1 cellular context compared by ENCODE assay signal in the genomic region with DNA sequence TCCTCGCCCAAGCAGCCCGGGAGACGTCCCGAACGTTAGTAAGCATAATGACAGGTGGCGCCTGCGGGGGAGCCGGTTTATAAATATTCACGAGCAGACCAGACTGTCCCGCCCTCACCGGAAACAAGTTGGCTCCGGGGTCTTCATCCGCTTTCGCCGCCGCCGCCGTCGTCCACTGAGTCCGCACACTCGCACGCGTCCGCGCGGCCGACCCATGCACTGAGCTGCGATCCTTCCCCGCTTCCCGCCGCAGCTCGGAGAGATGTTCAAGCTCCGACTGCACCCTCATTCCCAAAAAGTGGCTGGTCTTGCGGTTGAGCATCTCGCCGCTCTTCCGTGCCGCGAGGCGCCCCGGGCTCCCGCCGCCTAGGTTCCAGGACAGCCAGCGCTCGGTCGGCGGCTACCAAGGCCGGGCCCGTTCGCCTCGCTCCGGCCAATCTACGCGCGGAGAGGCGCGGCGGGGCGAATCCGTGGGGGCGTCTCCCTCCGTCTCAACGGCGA.
TF ChIP-seq lines count a peak whose summit lies in the region.

No MANE protein-coding gene starts in this region.

TF ChIP-seq in HepG2, 621 proteins besides CTCF, POLR2A, EP300 and RAD21 (continued from another document and continues in another):
- TF ChIP-seq, protein P1, sequence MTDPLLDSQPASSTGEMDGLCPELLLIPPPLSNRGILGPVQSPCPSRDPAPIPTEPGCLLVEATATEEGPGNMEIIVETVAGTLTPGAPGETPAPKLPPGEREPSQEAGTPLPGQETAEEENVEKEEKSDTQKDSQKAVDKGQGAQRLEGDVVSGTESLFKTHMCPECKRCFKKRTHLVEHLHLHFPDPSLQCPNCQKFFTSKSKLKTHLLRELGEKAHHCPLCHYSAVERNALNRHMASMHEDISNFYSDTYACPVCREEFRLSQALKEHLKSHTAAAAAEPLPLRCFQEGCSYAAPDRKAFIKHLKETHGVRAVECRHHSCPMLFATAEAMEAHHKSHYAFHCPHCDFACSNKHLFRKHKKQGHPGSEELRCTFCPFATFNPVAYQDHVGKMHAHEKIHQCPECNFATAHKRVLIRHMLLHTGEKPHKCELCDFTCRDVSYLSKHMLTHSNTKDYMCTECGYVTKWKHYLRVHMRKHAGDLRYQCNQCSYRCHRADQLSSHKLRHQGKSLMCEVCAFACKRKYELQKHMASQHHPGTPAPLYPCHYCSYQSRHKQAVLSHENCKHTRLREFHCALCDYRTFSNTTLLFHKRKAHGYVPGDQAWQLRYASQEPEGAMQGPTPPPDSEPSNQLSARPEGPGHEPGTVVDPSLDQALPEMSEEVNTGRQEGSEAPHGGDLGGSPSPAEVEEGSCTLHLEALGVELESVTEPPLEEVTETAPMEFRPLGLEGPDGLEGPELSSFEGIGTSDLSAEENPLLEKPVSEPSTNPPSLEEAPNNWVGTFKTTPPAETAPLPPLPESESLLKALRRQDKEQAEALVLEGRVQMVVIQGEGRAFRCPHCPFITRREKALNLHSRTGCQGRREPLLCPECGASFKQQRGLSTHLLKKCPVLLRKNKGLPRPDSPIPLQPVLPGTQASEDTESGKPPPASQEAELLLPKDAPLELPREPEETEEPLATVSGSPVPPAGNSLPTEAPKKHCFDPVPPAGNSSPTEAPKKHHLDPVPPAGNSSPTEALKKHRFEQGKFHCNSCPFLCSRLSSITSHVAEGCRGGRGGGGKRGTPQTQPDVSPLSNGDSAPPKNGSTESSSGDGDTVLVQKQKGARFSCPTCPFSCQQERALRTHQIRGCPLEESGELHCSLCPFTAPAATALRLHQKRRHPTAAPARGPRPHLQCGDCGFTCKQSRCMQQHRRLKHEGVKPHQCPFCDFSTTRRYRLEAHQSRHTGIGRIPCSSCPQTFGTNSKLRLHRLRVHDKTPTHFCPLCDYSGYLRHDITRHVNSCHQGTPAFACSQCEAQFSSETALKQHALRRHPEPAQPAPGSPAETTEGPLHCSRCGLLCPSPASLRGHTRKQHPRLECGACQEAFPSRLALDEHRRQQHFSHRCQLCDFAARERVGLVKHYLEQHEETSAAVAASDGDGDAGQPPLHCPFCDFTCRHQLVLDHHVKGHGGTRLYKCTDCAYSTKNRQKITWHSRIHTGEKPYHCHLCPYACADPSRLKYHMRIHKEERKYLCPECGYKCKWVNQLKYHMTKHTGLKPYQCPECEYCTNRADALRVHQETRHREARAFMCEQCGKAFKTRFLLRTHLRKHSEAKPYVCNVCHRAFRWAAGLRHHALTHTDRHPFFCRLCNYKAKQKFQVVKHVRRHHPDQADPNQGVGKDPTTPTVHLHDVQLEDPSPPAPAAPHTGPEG (CRISPR knock-in tag; IDR thresholded peaks at IDR 0.05): 0 out of 2 replicates have a peak, but pooled peaks have one; percentile 28
- TF ChIP-seq ZSCAN31 (CRISPR knock-in tag; IDR thresholded peaks at IDR 0.05; ENCODE audit: low read depth) (no peak; the same call in 1 of the 2 replicates), ZNF484 (CRISPR knock-in tag; IDR thresholded peaks at IDR 0.05; ENCODE audit: borderline replicate concordance, low read depth) (no peak), PITX1 (CRISPR knock-in tag; IDR thresholded peaks at IDR 0.05) (no peak; the same call in 1 of the 2 replicates), ZNF607 (CRISPR knock-in tag; IDR thresholded peaks at IDR 0.05; ENCODE audit: borderline replicate concordance) (peak; percentile 50; the same call in 1 of the 2 replicates), SIX4 (CRISPR knock-in tag; IDR thresholded peaks at IDR 0.05) (no peak), JARID2 (CRISPR knock-in tag; IDR thresholded peaks at IDR 0.05; ENCODE audit: insufficient replicate concordance) (peak; percentile 8), ZNF672 (CRISPR knock-in tag; IDR thresholded peaks at IDR 0.05) (peak; percentile 51; the same call in 1 of the 2 replicates), ZSCAN12 (CRISPR knock-in tag; IDR thresholded peaks at IDR 0.05) (0 out of 2 replicates have a peak, but pooled peaks have one; percentile 12), SMYD3 (CRISPR knock-in tag; IDR thresholded peaks at IDR 0.05) (peak; percentile 68; the same call in 1 of the 2 replicates), TCF12 (IDR thresholded peaks at IDR 0.05) (no peak), TCF12 (CRISPR knock-in tag; IDR thresholded peaks at IDR 0.05) (0 out of 2 replicates have a peak, but pooled peaks have one; percentile 25), HMG20B (CRISPR knock-in tag; conservative IDR thresholded peaks at IDR 0.05) (no peak), NFYB (CRISPR knock-in tag; IDR thresholded peaks at IDR 0.05) (no peak), IRX3 (CRISPR knock-in tag; IDR thresholded peaks at IDR 0.05; ENCODE audit: borderline replicate concordance, low read depth) (no peak)
- TF ChIP-seq, protein P2, sequence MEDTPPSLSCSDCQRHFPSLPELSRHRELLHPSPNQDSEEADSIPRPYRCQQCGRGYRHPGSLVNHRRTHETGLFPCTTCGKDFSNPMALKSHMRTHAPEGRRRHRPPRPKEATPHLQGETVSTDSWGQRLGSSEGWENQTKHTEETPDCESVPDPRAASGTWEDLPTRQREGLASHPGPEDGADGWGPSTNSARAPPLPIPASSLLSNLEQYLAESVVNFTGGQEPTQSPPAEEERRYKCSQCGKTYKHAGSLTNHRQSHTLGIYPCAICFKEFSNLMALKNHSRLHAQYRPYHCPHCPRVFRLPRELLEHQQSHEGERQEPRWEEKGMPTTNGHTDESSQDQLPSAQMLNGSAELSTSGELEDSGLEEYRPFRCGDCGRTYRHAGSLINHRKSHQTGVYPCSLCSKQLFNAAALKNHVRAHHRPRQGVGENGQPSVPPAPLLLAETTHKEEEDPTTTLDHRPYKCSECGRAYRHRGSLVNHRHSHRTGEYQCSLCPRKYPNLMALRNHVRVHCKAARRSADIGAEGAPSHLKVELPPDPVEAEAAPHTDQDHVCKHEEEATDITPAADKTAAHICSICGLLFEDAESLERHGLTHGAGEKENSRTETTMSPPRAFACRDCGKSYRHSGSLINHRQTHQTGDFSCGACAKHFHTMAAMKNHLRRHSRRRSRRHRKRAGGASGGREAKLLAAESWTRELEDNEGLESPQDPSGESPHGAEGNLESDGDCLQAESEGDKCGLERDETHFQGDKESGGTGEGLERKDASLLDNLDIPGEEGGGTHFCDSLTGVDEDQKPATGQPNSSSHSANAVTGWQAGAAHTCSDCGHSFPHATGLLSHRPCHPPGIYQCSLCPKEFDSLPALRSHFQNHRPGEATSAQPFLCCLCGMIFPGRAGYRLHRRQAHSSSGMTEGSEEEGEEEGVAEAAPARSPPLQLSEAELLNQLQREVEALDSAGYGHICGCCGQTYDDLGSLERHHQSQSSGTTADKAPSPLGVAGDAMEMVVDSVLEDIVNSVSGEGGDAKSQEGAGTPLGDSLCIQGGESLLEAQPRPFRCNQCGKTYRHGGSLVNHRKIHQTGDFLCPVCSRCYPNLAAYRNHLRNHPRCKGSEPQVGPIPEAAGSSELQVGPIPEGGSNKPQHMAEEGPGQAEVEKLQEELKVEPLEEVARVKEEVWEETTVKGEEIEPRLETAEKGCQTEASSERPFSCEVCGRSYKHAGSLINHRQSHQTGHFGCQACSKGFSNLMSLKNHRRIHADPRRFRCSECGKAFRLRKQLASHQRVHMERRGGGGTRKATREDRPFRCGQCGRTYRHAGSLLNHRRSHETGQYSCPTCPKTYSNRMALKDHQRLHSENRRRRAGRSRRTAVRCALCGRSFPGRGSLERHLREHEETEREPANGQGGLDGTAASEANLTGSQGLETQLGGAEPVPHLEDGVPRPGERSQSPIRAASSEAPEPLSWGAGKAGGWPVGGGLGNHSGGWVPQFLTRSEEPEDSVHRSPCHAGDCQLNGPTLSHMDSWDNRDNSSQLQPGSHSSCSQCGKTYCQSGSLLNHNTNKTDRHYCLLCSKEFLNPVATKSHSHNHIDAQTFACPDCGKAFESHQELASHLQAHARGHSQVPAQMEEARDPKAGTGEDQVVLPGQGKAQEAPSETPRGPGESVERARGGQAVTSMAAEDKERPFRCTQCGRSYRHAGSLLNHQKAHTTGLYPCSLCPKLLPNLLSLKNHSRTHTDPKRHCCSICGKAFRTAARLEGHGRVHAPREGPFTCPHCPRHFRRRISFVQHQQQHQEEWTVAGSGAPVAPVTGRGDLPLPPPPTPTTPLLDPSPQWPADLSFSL (CRISPR knock-in tag; IDR thresholded peaks at IDR 0.05): no peak
- TF ChIP-seq, protein P3, sequence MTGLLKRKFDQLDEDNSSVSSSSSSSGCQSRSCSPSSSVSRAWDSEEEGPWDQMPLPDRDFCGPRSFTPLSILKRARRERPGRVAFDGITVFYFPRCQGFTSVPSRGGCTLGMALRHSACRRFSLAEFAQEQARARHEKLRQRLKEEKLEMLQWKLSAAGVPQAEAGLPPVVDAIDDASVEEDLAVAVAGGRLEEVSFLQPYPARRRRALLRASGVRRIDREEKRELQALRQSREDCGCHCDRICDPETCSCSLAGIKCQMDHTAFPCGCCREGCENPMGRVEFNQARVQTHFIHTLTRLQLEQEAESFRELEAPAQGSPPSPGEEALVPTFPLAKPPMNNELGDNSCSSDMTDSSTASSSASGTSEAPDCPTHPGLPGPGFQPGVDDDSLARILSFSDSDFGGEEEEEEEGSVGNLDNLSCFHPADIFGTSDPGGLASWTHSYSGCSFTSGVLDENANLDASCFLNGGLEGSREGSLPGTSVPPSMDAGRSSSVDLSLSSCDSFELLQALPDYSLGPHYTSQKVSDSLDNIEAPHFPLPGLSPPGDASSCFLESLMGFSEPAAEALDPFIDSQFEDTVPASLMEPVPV (CRISPR knock-in tag; IDR thresholded peaks at IDR 0.05): peak; percentile 25; the same call in 1 of the 2 replicates
- TF ChIP-seq, protein P4, sequence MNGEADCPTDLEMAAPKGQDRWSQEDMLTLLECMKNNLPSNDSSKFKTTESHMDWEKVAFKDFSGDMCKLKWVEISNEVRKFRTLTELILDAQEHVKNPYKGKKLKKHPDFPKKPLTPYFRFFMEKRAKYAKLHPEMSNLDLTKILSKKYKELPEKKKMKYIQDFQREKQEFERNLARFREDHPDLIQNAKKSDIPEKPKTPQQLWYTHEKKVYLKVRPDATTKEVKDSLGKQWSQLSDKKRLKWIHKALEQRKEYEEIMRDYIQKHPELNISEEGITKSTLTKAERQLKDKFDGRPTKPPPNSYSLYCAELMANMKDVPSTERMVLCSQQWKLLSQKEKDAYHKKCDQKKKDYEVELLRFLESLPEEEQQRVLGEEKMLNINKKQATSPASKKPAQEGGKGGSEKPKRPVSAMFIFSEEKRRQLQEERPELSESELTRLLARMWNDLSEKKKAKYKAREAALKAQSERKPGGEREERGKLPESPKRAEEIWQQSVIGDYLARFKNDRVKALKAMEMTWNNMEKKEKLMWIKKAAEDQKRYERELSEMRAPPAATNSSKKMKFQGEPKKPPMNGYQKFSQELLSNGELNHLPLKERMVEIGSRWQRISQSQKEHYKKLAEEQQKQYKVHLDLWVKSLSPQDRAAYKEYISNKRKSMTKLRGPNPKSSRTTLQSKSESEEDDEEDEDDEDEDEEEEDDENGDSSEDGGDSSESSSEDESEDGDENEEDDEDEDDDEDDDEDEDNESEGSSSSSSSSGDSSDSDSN (CRISPR knock-in tag; IDR thresholded peaks at IDR 0.05): no peak
- TF ChIP-seq, protein P5, sequence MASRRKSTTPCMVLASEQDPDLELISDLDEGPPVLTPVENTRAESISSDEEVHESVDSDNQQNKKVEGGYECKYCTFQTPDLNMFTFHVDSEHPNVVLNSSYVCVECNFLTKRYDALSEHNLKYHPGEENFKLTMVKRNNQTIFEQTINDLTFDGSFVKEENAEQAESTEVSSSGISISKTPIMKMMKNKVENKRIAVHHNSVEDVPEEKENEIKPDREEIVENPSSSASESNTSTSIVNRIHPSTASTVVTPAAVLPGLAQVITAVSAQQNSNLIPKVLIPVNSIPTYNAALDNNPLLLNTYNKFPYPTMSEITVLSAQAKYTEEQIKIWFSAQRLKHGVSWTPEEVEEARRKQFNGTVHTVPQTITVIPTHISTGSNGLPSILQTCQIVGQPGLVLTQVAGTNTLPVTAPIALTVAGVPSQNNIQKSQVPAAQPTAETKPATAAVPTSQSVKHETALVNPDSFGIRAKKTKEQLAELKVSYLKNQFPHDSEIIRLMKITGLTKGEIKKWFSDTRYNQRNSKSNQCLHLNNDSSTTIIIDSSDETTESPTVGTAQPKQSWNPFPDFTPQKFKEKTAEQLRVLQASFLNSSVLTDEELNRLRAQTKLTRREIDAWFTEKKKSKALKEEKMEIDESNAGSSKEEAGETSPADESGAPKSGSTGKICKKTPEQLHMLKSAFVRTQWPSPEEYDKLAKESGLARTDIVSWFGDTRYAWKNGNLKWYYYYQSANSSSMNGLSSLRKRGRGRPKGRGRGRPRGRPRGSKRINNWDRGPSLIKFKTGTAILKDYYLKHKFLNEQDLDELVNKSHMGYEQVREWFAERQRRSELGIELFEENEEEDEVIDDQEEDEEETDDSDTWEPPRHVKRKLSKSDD (CRISPR knock-in tag; IDR thresholded peaks at IDR 0.05; ENCODE audit: low read depth): peak; percentile 79; the same call in 1 of the 2 replicates
- TF ChIP-seq, protein P6, sequence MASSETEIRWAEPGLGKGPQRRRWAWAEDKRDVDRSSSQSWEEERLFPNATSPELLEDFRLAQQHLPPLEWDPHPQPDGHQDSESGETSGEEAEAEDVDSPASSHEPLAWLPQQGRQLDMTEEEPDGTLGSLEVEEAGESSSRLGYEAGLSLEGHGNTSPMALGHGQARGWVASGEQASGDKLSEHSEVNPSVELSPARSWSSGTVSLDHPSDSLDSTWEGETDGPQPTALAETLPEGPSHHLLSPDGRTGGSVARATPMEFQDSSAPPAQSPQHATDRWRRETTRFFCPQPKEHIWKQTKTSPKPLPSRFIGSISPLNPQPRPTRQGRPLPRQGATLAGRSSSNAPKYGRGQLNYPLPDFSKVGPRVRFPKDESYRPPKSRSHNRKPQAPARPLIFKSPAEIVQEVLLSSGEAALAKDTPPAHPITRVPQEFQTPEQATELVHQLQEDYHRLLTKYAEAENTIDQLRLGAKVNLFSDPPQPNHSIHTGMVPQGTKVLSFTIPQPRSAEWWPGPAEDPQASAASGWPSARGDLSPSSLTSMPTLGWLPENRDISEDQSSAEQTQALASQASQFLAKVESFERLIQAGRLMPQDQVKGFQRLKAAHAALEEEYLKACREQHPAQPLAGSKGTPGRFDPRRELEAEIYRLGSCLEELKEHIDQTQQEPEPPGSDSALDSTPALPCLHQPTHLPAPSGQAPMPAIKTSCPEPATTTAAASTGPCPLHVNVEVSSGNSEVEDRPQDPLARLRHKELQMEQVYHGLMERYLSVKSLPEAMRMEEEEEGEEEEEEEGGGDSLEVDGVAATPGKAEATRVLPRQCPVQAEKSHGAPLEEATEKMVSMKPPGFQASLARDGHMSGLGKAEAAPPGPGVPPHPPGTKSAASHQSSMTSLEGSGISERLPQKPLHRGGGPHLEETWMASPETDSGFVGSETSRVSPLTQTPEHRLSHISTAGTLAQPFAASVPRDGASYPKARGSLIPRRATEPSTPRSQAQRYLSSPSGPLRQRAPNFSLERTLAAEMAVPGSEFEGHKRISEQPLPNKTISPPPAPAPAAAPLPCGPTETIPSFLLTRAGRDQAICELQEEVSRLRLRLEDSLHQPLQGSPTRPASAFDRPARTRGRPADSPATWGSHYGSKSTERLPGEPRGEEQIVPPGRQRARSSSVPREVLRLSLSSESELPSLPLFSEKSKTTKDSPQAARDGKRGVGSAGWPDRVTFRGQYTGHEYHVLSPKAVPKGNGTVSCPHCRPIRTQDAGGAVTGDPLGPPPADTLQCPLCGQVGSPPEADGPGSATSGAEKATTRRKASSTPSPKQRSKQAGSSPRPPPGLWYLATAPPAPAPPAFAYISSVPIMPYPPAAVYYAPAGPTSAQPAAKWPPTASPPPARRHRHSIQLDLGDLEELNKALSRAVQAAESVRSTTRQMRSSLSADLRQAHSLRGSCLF (CRISPR knock-in tag; IDR thresholded peaks at IDR 0.05; ENCODE audit: borderline replicate concordance): no peak
